In genomic region chr5:159838551-159839222, GRCh38 we compare ENCODE assay signal across 18 cellular contexts.
"Had no signal": no experiment of that assay in that cellular context is flagged by ENCODE, and none has a peak within 500 bp of the region (broad histone marks: within the 10 kb centered on the region; RNA-seq: fewer than 3 reads in every experiment).

No MANE protein-coding gene starts in this region.

- H3K27me3 ChIP-seq: ascending aorta, cardiac muscle cell, dorsolateral prefrontal cortex, gastroesophageal sphincter, heart left ventricle, right atrium auricular region had no signal

- H3K36me3 ChIP-seq: ascending aorta, cardiac muscle cell, gastroesophageal sphincter, heart left ventricle, left ventricle myocardium inferior, right atrium auricular region had no signal

- H3K27ac ChIP-seq: ascending aorta, cardiac muscle cell, dorsolateral prefrontal cortex, gastroesophageal sphincter, heart left ventricle, left ventricle myocardium inferior, right atrium auricular region had no signal

- H3K4me3 ChIP-seq: ascending aorta, cardiac muscle cell, dorsolateral prefrontal cortex, gastroesophageal sphincter, heart left ventricle, left ventricle myocardium inferior, right atrium auricular region had no signal

- H3K9me3 ChIP-seq: ascending aorta, right atrium auricular region had no signal

- H3K4me1 ChIP-seq: ascending aorta, gastroesophageal sphincter, heart left ventricle, left ventricle myocardium inferior, right atrium auricular region had no signal

- ATAC-seq: activated CD4-positive, CD25-positive, alpha-beta regulatory T cell treated with anti-CD3 and anti-CD28 coated beads, Interleukin-2, amount 50 U/mL, for 24 hours; gastroesophageal sphincter; heart left ventricle; stimulated activated naive CD8-positive, alpha-beta T cell treated with anti-CD3 and anti-CD28 coated beads, Interleukin-15, amount 100 ng/mL, for 72 hours had no signal

- DNase-seq: activated CD4-positive, alpha-beta T cell treated with anti-CD3 and anti-CD28 coated beads, Interleukin-2, amount 50 U/mL, for 1 hour; activated CD8-positive, alpha-beta memory T cell treated with anti-CD3 and anti-CD28 coated beads, Interleukin-2, amount 50 U/mL, for 48 hours; activated effector memory CD4-positive, alpha-beta T cell treated with anti-CD3 and anti-CD28 coated beads, Interleukin-2, amount 50 U/mL, for 16 hours; activated naive CD4-positive, alpha-beta T cell treated with anti-CD3 and anti-CD28 coated beads, Interleukin-2, amount 50 U/mL, for 16 hours; activated T-cell treated with anti-CD3 and anti-CD28 coated beads, Interleukin-2, amount 50 U/mL, for 48 hours; dorsolateral prefrontal cortex; endodermal cell; erythroblast; heart left ventricle; kidney glomerular epithelial cell; left ventricle myocardium inferior; stimulated activated naive CD8-positive, alpha-beta T cell treated with anti-CD3 and anti-CD28 coated beads, Interleukin-15, amount 100 ng/mL, for 72 hours; T1000 had no signal
